In genomic region chr3:69354948-69355347, GRCh38 we compare ENCODE assay signal across 1 cellular context.
TF ChIP-seq lines count a peak whose summit lies in the region.

No MANE protein-coding gene starts in this region.

TF ChIP-seq in GM23338, 12 proteins besides CTCF, POLR2A, EP300 and RAD21:
- no peak for TF ChIP-seq ZNF462 (CRISPR knock-in tag; IDR thresholded peaks at IDR 0.05)
- TF ChIP-seq ZNF331 (CRISPR knock-in tag; IDR thresholded peaks at IDR 0.05; ENCODE audit: low read depth) = no peak
- no peak for TF ChIP-seq ZNF114 (CRISPR knock-in tag; IDR thresholded peaks at IDR 0.05)
- no peak for TF ChIP-seq NANOG (IDR thresholded peaks at IDR 0.05; ENCODE audit: borderline replicate concordance)
- TF ChIP-seq ETS1 (IDR thresholded peaks at IDR 0.05) = no peak
- TF ChIP-seq CREB1 (CRISPR knock-in tag; IDR thresholded peaks at IDR 0.05; ENCODE audit: low read depth) = no peak
- no peak for TF ChIP-seq JUNB (IDR thresholded peaks at IDR 0.05; ENCODE audit: unreplicated experiment)
- no peak for TF ChIP-seq REST (IDR thresholded peaks at IDR 0.05; ENCODE audit: unreplicated experiment)
- no peak for TF ChIP-seq STAT1 (IDR thresholded peaks at IDR 0.05; ENCODE audit: unreplicated experiment)
- no peak for TF ChIP-seq EZH2phosphoT487 (IDR thresholded peaks at IDR 0.05; ENCODE audit: unreplicated experiment)
- no peak for TF ChIP-seq EZH2 (IDR thresholded peaks at IDR 0.05; ENCODE audit: low read depth, unreplicated experiment)
- no peak for TF ChIP-seq POLR2AphosphoS5 (IDR thresholded peaks at IDR 0.05; ENCODE audit: low read depth)
